Comparison of ENCODE assay signal across 35 cellular contexts in genomic region chr10:78732381-78732780, GRCh38.
"Had no signal": no experiment of that assay in that cellular context is flagged by ENCODE, and none has a peak within 500 bp of the region (broad histone marks: within the 10 kb centered on the region; RNA-seq: fewer than 3 reads in every experiment).

No MANE protein-coding gene starts in this region.

- H3K9ac ChIP-seq: KMS-11 had no signal

- H3K27me3 ChIP-seq: MG63 had no signal

- H3K27ac ChIP-seq: KMS-11 had no signal

- H3K36me3 ChIP-seq: MG63 had no signal

- H3K4me3 ChIP-seq: MG63 had no signal

- DNase-seq: Karpas-422, Kasumi-1, KG1, MG63, MM.1S, MV-4-11, NCI-H1048, NCI-H1092, NCI-H1092 treated with DMSO at 0.1 percent for 48 hours, NCI-H1105, NCI-H1105 treated with DMSO at 0.1 percent for 48 hours, NCI-H1417, NCI-H1417 treated with DMSO at 0.1 percent for 48 hours, NCI-H1436, NCI-H1436 treated with DMSO at 0.1 percent for 48 hours, NCI-H146, NCI-H1694, NCI-H1694 treated with DMSO at 0.1 percent for 48 hours, NCI-H187, NCI-H187 treated with DMSO at 0.1 percent for 48 hours, NCI-H1930, NCI-H2029, NCI-H2029 treated with DMSO at 0.1 percent for 48 hours, NCI-H2081, NCI-H2081 treated with DMSO at 0.1 percent for 48 hours, NCI-H2107, NCI-H2171, NCI-H2171 treated with DMSO at 0.1 percent for 48 hours, NCI-H2227 treated with DMSO at 0.1 percent for 48 hours, NCI-H226, NCI-H345, NCI-H446, NCI-H446 treated with DMSO at 0.1 percent for 48 hours, NCI-H510A had no signal

- H3K9me3 ChIP-seq: MG63 had no signal

- H3K4me2 ChIP-seq: KMS-11 had no signal
